ENCODE assay signal across 8 cellular contexts in genomic region chr10:6678211-6678803, GRCh38.
DNase-seq lines count a peak whose midpoint lies in the region; ATAC-seq and TF ChIP-seq lines count a peak whose summit lies in the region.

No MANE protein-coding gene starts in this region.

- no peak overlapping the region for H3K27ac ChIP-seq in CD4-positive, alpha-beta memory T cell (ENCODE audit: low read depth, low read length)

- H3K27me3 ChIP-seq in CD4-positive, alpha-beta memory T cell (ENCODE audit: insufficient read depth, low read length): peaks cover 3% of the 10 kb centered on the region

- H3K27ac Mint-ChIP-seq in CD4-positive, alpha-beta memory T cell: peak overlapping the region in 1 of 7 donors; percentile 52

- no peak overlapping the region for H3K4me3 ChIP-seq in CD4-positive, alpha-beta memory T cell (ENCODE audit: low read length in 2 of 2)
- H3K4me3 ChIP-seq in choroid plexus epithelial cell (ENCODE audit: low read depth, low read length): no peak overlapping the region

- H3K4me1 Mint-ChIP-seq in CD4-positive, alpha-beta memory T cell: peaks cover 0 to 6% (median 5%) of the 10 kb centered on the region in 4 donors

- no peaks in the 10 kb centered on the region for H3K4me1 ChIP-seq in CD4-positive, alpha-beta memory T cell (ENCODE audit: insufficient read depth, low read length)

- DNase-seq in CD4-positive, alpha-beta memory T cell: peak; percentile 53 to 59 (median 55)
- DNase-seq in HuH-7 (ENCODE audit: low spot score): peak; percentile 21
- DNase-seq in activated CD4-positive, alpha-beta T cell treated with anti-CD3 and anti-CD28 coated beads for 24 hours (ENCODE audit: low read depth in 2 of 2): peak; percentile 42 to 51
- DNase-seq in choroid plexus epithelial cell (ENCODE audit: low read depth): peak; percentile 53
- peak; percentile 65 for DNase-seq in medulla oblongata (ENCODE audit: extremely low spot score)
- DNase-seq in stimulated activated CD8-positive, alpha-beta memory T cell treated with anti-CD3 and anti-CD28 coated beads, Interleukin-15, amount 100 ng/mL, for 4 hours (ENCODE audit: low read depth in 2 of 2): peak; percentile 15 to 22

- H3K4me3 Mint-ChIP-seq in CD4-positive, alpha-beta memory T cell: no peak overlapping the region

- peaks cover 4 to 9% of the 10 kb centered on the region in 2 donors for H3K27me3 Mint-ChIP-seq in CD4-positive, alpha-beta memory T cell

- ATAC-seq in HG02642 (IDR thresholded peaks at IDR 0.05; ENCODE audit: poor library complexity, unreplicated experiment) (no peak), GM18870 (IDR thresholded peaks at IDR 0.05; ENCODE audit: unreplicated experiment) (no peak)

- H3K9me3 ChIP-seq in CD4-positive, alpha-beta memory T cell (ENCODE audit: control insufficient read depth in 1 of 2, low read length in 2 of 2): no peaks in the 10 kb centered on the region

- POLR2A ChIA-PET in CD4-positive, alpha-beta memory T cell (lab: Charles Lee; ENCODE audit: partially characterized antibody): interaction anchor here (0.7 to 1.2 kb wide), 4 partner anchors 71 to 262 kb away, joined by 3 read pairs; no protein-coding TSS in a partner anchor

- H3K36me3 ChIP-seq in CD4-positive, alpha-beta memory T cell (ENCODE audit: insufficient read depth, low read length): no peaks in the 10 kb centered on the region

- no peaks in the 10 kb centered on the region for H3K9me3 Mint-ChIP-seq in CD4-positive, alpha-beta memory T cell

- H3K36me3 Mint-ChIP-seq in CD4-positive, alpha-beta memory T cell: no peaks in the 10 kb centered on the region

- TF ChIP-seq CTCF in choroid plexus epithelial cell (conservative IDR thresholded peaks at IDR 0.05; ENCODE audit: low read depth, low read length): peak; percentile 84

- intact Hi-C loops in CD4-positive, alpha-beta memory T cell (cut with micrococcal nuclease): loop anchor here (1.0 to 5.0 kb wide), 6 partner anchors 9 to 591 kb away; partner anchors contain the start of genes PFKFB3 and RBM17

- CTCF ChIA-PET in CD4-positive, alpha-beta memory T cell (lab: Charles Lee; ENCODE audit: partially characterized antibody): interaction anchor here (0.6 to 5.1 kb wide), 20 partner anchors 9 to 614 kb away, joined by 3 to 74 read pairs (median 4); partner anchors contain the start of genes PFKFB3 and PRKCQ
